ENCODE assay signal across 19 cellular contexts in genomic region chr20:43824279-43824678, GRCh38.
"Had no signal": no experiment of that assay in that cellular context is flagged by ENCODE, and none has a peak within 500 bp of the region (broad histone marks: within the 10 kb centered on the region; RNA-seq: fewer than 3 reads in every experiment).

No MANE protein-coding gene starts in this region.

- H3K9me3 Mint-ChIP-seq: activated B cell treated with CpG ODN at 0.5 μM for 24 hours; activated CD4-positive, alpha-beta memory T cell treated with anti-CD3 and anti-CD28 coated beads, Interleukin-2, amount 10 ng/mL, durations not matched to agents 7 days and 5 days; activated naive CD4-positive, alpha-beta T cell treated with anti-CD3 and anti-CD28 coated beads for 36 hours; activated T-helper 17 cell treated with anti-CD3 and anti-CD28 coated beads, Interleukin-2, amount 50 U/mL, for 72 hours had no signal

- ATAC-seq: activated T-helper 17 cell treated with anti-CD3 and anti-CD28 coated beads, Interleukin-2, amount 50 U/mL, for 72 hours; T-helper 17 cell had no signal

- H3K4me3 ChIP-seq: PC-9 had no signal

- H3K27ac Mint-ChIP-seq: activated B cell treated with CpG ODN at 0.5 μM for 24 hours; activated CD4-positive, alpha-beta memory T cell treated with anti-CD3 and anti-CD28 coated beads, Interleukin-2, amount 10 ng/mL, durations not matched to agents 7 days and 5 days; activated naive CD4-positive, alpha-beta T cell treated with anti-CD3 and anti-CD28 coated beads for 36 hours; activated naive CD8-positive, alpha-beta T cell; activated T-helper 17 cell treated with anti-CD3 and anti-CD28 coated beads, Interleukin-2, amount 50 U/mL, for 72 hours; T-helper 17 cell had no signal

- DNase-seq: activated B cell treated with CpG ODN at 0.5 μM for 24 hours; activated CD4-positive, alpha-beta memory T cell treated with anti-CD3 and anti-CD28 coated beads, Interleukin-2, amount 10 ng/mL, durations not matched to agents 7 days and 5 days; activated CD4-positive, alpha-beta T cell treated with anti-CD3 and anti-CD28 coated beads for 1 hour; activated CD4-positive, alpha-beta T cell treated with anti-CD3 and anti-CD28 coated beads, Interleukin-2, amount 50 U/mL, for 1 hour; activated gamma-delta T cell; activated naive CD4-positive, alpha-beta T cell treated with anti-CD3 and anti-CD28 coated beads for 36 hours; activated T-cell treated with anti-CD3 and anti-CD28 coated beads for 4 hours; activated T-cell treated with anti-CD3 and anti-CD28 coated beads, Interleukin-2, amount 50 U/mL, for 48 hours; Kasumi-1; NCI-H1436 treated with DMSO at 0.1 percent for 48 hours; NCI-H187; NCI-H2081; NCI-H69; SIG-M5; T-helper 17 cell; T-helper 9 cell had no signal

- H3K4me2 ChIP-seq: PC-9 had no signal

- H3K36me3 Mint-ChIP-seq: activated naive CD8-positive, alpha-beta T cell had no signal

- H2AFZ ChIP-seq: PC-9 had no signal

- H3K27ac ChIP-seq: PC-9 had no signal

- H3K4me3 Mint-ChIP-seq: activated B cell treated with CpG ODN at 0.5 μM for 24 hours; activated CD4-positive, alpha-beta memory T cell treated with anti-CD3 and anti-CD28 coated beads, Interleukin-2, amount 10 ng/mL, durations not matched to agents 7 days and 5 days; activated naive CD4-positive, alpha-beta T cell treated with anti-CD3 and anti-CD28 coated beads for 36 hours; activated naive CD8-positive, alpha-beta T cell; activated T-helper 17 cell treated with anti-CD3 and anti-CD28 coated beads, Interleukin-2, amount 50 U/mL, for 72 hours; T-helper 17 cell had no signal
